Comparison of ENCODE assay signal across 8 cellular contexts in genomic region chr1:67831850-67832513, GRCh38. TPM values are rescaled to one million over a fixed set of nuclear protein-coding genes. Genes with fewer than 3 reads are reported as not detected.
A peak's percentile ranks its signal among the peaks of the same experiment; 100 is the strongest.
DNase-seq lines count a peak whose midpoint lies in the region; ATAC-seq and TF ChIP-seq lines count a peak whose summit lies in the region.

No MANE protein-coding gene starts in this region.

- DNase-seq in ELF-1 (ENCODE audit: low read depth, low spot score) (peak; percentile 68), LoVo (ENCODE audit: low spot score) (peak; percentile 81), foreskin fibroblast (peak; percentile 66 to 84), AML-193 (lab: John Stamatoyannopoulos, UW) (no peak)
- DNase-seq in activated CD4-positive, alpha-beta memory T cell treated with anti-CD3 and anti-CD28 coated beads for 36 hours, result peak; percentile 9
- no peak for DNase-seq in stimulated activated CD4-positive, alpha-beta T cell treated with anti-CD3 and anti-CD28 coated beads, Interleukin-4, amount 100 ng/mL, for 4 hours

- no peaks in the 10 kb centered on the region for H3K9me3 Mint-ChIP-seq in activated CD4-positive, alpha-beta memory T cell treated with anti-CD3 and anti-CD28 coated beads for 36 hours
- no peaks in the 10 kb centered on the region for H3K9me3 Mint-ChIP-seq in nephron

- H3K27me3 Mint-ChIP-seq in activated CD4-positive, alpha-beta memory T cell treated with anti-CD3 and anti-CD28 coated beads for 36 hours, result peaks cover 48% of the 10 kb centered on the region
- H3K27me3 Mint-ChIP-seq in nephron (ENCODE audit: low read depth), result peaks cover 10% of the 10 kb centered on the region

- intact Hi-C loops in activated CD4-positive, alpha-beta memory T cell treated with anti-CD3 and anti-CD28 coated beads for 36 hours (cut with micrococcal nuclease), result no loop called here

- H3K4me3 Mint-ChIP-seq in activated CD4-positive, alpha-beta memory T cell treated with anti-CD3 and anti-CD28 coated beads for 36 hours, result peak overlapping the region; percentile 70
- peak overlapping the region; percentile 88 to 100 (median 94) for H3K4me3 Mint-ChIP-seq in nephron

- H3K27ac Mint-ChIP-seq in activated CD4-positive, alpha-beta memory T cell treated with anti-CD3 and anti-CD28 coated beads for 36 hours, result no peak overlapping the region
- peak overlapping the region; percentile 96 to 99 (median 98) for H3K27ac Mint-ChIP-seq in nephron

- peaks cover 11% of the 10 kb centered on the region for H3K4me1 Mint-ChIP-seq in activated CD4-positive, alpha-beta memory T cell treated with anti-CD3 and anti-CD28 coated beads for 36 hours (ENCODE audit: low read depth)
- H3K4me1 Mint-ChIP-seq in nephron, result peaks cover 22% of the 10 kb centered on the region

- H3K4me3 ChIP-seq in foreskin fibroblast (ENCODE audit: low read depth in 1 of 2, low read length in 2 of 2), result peak overlapping the region; percentile 89 to 98

- CTCF ChIA-PET in activated CD4-positive, alpha-beta memory T cell treated with anti-CD3 and anti-CD28 coated beads for 36 hours (lab: Charles Lee), result interaction anchor here (1.1 to 1.3 kb wide), 3 partner anchors 18 to 270 kb away, joined by 3 to 5 read pairs (median 3); no protein-coding TSS in a partner anchor

- no peak for ATAC-seq in GM19455 (IDR thresholded peaks at IDR 0.05; ENCODE audit: unreplicated experiment)

- POLR2A ChIA-PET in activated CD4-positive, alpha-beta memory T cell treated with anti-CD3 and anti-CD28 coated beads for 36 hours (lab: Charles Lee), result no interaction called here

- TF ChIP-seq CTCF in foreskin fibroblast (IDR thresholded peaks at IDR 0.05; ENCODE audit: low read depth, low read length) (no peak), nephron (IDR thresholded peaks at IDR 0.05; ENCODE audit: unreplicated experiment in 3 of 3) (no peak)

- H3K36me3 Mint-ChIP-seq in activated CD4-positive, alpha-beta memory T cell treated with anti-CD3 and anti-CD28 coated beads for 36 hours, result no peaks in the 10 kb centered on the region
- peaks cover 7% of the 10 kb centered on the region for H3K36me3 Mint-ChIP-seq in nephron (ENCODE audit: low read depth)

RNA-seq across cellular contexts. Expression of gene GNG12, which starts 1.3 kb away (rescaled TPM):
- under 1 TPM; 0.12 TPM for total RNA-seq in activated CD4-positive, alpha-beta memory T cell treated with anti-CD3 and anti-CD28 coated beads for 36 hours

Comparison
In these comparisons a context has a peak if more than half of its experiments do, and no peak if none do; other contexts are left out.
1. DNase-seq: peak in ELF-1 (single experiment), LoVo (single experiment), activated CD4-positive, alpha-beta memory T cell treated with anti-CD3 and anti-CD28 coated beads for 36 hours (single experiment) and foreskin fibroblast (2 of 2); none in AML-193 (0 of 2) and stimulated activated CD4-positive, alpha-beta T cell treated with anti-CD3 and anti-CD28 coated beads, Interleukin-4, amount 100 ng/mL, for 4 hours (0 of 2).